ENCODE assay signal across 10 cellular contexts in the genomic region with DNA sequence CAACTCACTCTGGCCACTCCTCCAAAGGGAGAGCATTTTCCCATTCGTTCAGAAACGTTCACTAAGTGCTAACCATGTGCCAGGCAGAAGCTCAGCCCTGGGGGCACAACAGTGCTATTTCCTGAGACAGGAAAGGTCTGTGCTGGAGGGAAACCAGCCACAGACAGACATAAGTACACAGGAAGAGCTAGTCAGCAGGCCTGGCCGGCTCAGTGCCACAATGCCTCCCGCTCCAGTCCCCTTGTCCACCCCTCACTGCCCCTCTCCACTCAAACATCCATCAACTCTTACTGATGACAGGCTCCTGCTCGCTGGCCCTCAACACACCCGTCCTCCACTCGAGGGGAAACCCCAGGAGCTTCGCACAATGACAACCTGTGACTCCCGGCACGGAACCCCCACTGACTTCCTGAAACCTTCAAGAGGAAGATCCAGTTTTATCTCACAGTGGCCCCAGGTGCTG. TPM values are rescaled to one million over a fixed set of nuclear protein-coding genes. Genes with fewer than 3 reads are reported as not detected.
DNase-seq lines count a peak whose midpoint lies in the region; ATAC-seq and TF ChIP-seq lines count a peak whose summit lies in the region.
"Had no signal": no experiment of that assay in that cellular context is flagged by ENCODE, and none has a peak within 500 bp of the region (broad histone marks: within the 10 kb centered on the region; RNA-seq: fewer than 3 reads in every experiment).

No MANE protein-coding gene starts in this region.

- H3K27me3 ChIP-seq in RWPE2 (ENCODE audit: insufficient read depth, poor library complexity, severe bottlenecking) (no peaks in the 10 kb centered on the region), ascending aorta (no peaks in the 10 kb centered on the region)

- TF ChIP-seq CTCF in RWPE2 (IDR thresholded peaks at IDR 0.05; ENCODE audit: poor library complexity, severe bottlenecking) (no peak), fibroblast of pulmonary artery (IDR thresholded peaks at IDR 0.05; ENCODE audit: low read length, missing control alignments) (no peak), ascending aorta (IDR thresholded peaks at IDR 0.05) (no peak)

- H3K9me3 ChIP-seq in RWPE2 (ENCODE audit: severe bottlenecking) (no peaks in the 10 kb centered on the region), ascending aorta (no peaks in the 10 kb centered on the region)

- H3K36me3 Mint-ChIP-seq in activated naive CD4-positive, alpha-beta T cell treated with anti-CD3 and anti-CD28 coated beads for 36 hours (ENCODE audit: low read depth) = peaks cover 55% of the 10 kb centered on the region

- H3K27ac ChIP-seq in RWPE2 (ENCODE audit: poor library complexity, severe bottlenecking) = peak overlapping the region; percentile 37
- H3K27ac ChIP-seq in substantia nigra (ENCODE audit: low read depth, low read length, poor library complexity, severe bottlenecking) = peak overlapping the region; percentile 84
- no peak overlapping the region for H3K27ac ChIP-seq in ascending aorta

- no peaks in the 10 kb centered on the region for H3K9me3 Mint-ChIP-seq in activated naive CD4-positive, alpha-beta T cell treated with anti-CD3 and anti-CD28 coated beads for 36 hours

- H3K27ac Mint-ChIP-seq in activated naive CD4-positive, alpha-beta T cell treated with anti-CD3 and anti-CD28 coated beads for 36 hours = peak overlapping the region; percentile 39

- H3K4me3 ChIP-seq in RWPE2 (ENCODE audit: severe bottlenecking) (no peak overlapping the region), fibroblast of pulmonary artery (replicated peaks; ENCODE audit: low read depth, low read length) (no peak overlapping the region), ascending aorta (no peak overlapping the region)

- peak; percentile 31 for DNase-seq in activated naive CD4-positive, alpha-beta T cell treated with anti-CD3 and anti-CD28 coated beads for 36 hours
- DNase-seq in activated naive CD4-positive, alpha-beta T cell (lab: John Stamatoyannopoulos, UW) = no peak
- DNase-seq in RWPE2 (ENCODE audit: low spot score) = no peak
- DNase-seq in fibroblast of pulmonary artery (ENCODE audit: low read depth) = peak; percentile 54
- DNase-seq in substantia nigra (lab: John Stamatoyannopoulos, UW) = peak in 8 of 49 donors; percentile 9 to 61 (median 20)
- no peak for DNase-seq in ascending aorta (ENCODE audit: low spot score in 2 of 2)
- DNase-seq: amniotic stem cell, NCI-H1417 had no signal

- H3K4me3 Mint-ChIP-seq in activated naive CD4-positive, alpha-beta T cell treated with anti-CD3 and anti-CD28 coated beads for 36 hours = no peak overlapping the region

- peaks cover 22% of the 10 kb centered on the region for H3K4me1 ChIP-seq in RWPE2 (ENCODE audit: insufficient read depth, poor library complexity, severe bottlenecking)
- H3K4me1 ChIP-seq in ascending aorta = no peaks in the 10 kb centered on the region

- peaks cover 16% of the 10 kb centered on the region for H3K4me1 Mint-ChIP-seq in activated naive CD4-positive, alpha-beta T cell treated with anti-CD3 and anti-CD28 coated beads for 36 hours (ENCODE audit: low read depth)

- H3K36me3 ChIP-seq in RWPE2 (ENCODE audit: low read depth) = peaks cover 43% of the 10 kb centered on the region
- H3K36me3 ChIP-seq in ascending aorta = peaks cover 7 to 10% of the 10 kb centered on the region in 2 donors

- no peaks in the 10 kb centered on the region for H3K27me3 Mint-ChIP-seq in activated naive CD4-positive, alpha-beta T cell treated with anti-CD3 and anti-CD28 coated beads for 36 hours (ENCODE audit: low read depth)

- intact Hi-C loops in activated naive CD4-positive, alpha-beta T cell treated with anti-CD3 and anti-CD28 coated beads for 36 hours (cut with micrococcal nuclease) = no loop called here
- intact Hi-C loops in ascending aorta (cut with DNase I) = no loop called here

- ATAC-seq in RWPE2 (ENCODE audit: low read depth) (peak; percentile 60), GM21367 (IDR thresholded peaks at IDR 0.05; ENCODE audit: unreplicated experiment) (no peak), GM18519 (IDR thresholded peaks at IDR 0.05; ENCODE audit: low FRiP score, unreplicated experiment) (no peak)

- CTCF ChIA-PET in activated naive CD4-positive, alpha-beta T cell treated with anti-CD3 and anti-CD28 coated beads for 36 hours (lab: Charles Lee) = interaction anchor here (0.7 to 0.9 kb wide), 2 partner anchors 19 to 31 kb away, joined by 3 read pairs; no protein-coding TSS in a partner anchor

RNA-seq across cellular contexts. Expression of gene PLA2G4C, which starts 11.3 kb away (rescaled TPM):
- total RNA-seq in activated naive CD4-positive, alpha-beta T cell treated with anti-CD3 and anti-CD28 coated beads for 36 hours = 1 to 10 TPM; 8.8 to 9.6 TPM
- total RNA-seq in ascending aorta = 110 TPM

RNA-seq across cellular contexts. Expression of gene LIG1, which starts 48.2 kb away (rescaled TPM):
- 100 to 1,000 TPM; 187 to 195 TPM for total RNA-seq in activated naive CD4-positive, alpha-beta T cell treated with anti-CD3 and anti-CD28 coated beads for 36 hours
- 0.64 TPM for total RNA-seq in ascending aorta

RNA-seq across cellular contexts. Expression of gene ZSWIM9, which starts 48.5 kb away (rescaled TPM):
- total RNA-seq in activated naive CD4-positive, alpha-beta T cell treated with anti-CD3 and anti-CD28 coated beads for 36 hours = 1 to 10 TPM; 6.1 to 6.7 TPM
- 16.0 TPM for total RNA-seq in ascending aorta

Comparison
In these comparisons a context has a peak if more than half of its experiments do, and no peak if none do; other contexts are left out.
1. DNase-seq: peak in activated naive CD4-positive, alpha-beta T cell treated with anti-CD3 and anti-CD28 coated beads for 36 hours (single experiment) and fibroblast of pulmonary artery (single experiment); none in activated naive CD4-positive, alpha-beta T cell (0 of 4), RWPE2 (single experiment) and ascending aorta (0 of 2).
2. H3K27ac ChIP-seq: peak in RWPE2 (single experiment) and substantia nigra (single experiment); none in ascending aorta (0 of 2).
3. RNA of gene PLA2G4C, which starts 11.3 kb away (total RNA-seq): 110 TPM in ascending aorta (single experiment); 8.8 to 9.6 TPM in activated naive CD4-positive, alpha-beta T cell treated with anti-CD3 and anti-CD28 coated beads for 36 hours; every median in the first group is over 10 times any median in the second.
4. RNA of gene LIG1, which starts 48.2 kb away (total RNA-seq): 187 to 195 TPM in activated naive CD4-positive, alpha-beta T cell treated with anti-CD3 and anti-CD28 coated beads for 36 hours; 0.64 TPM in ascending aorta (single experiment); every median in the first group is over 100 times any median in the second.